In the genomic region with DNA sequence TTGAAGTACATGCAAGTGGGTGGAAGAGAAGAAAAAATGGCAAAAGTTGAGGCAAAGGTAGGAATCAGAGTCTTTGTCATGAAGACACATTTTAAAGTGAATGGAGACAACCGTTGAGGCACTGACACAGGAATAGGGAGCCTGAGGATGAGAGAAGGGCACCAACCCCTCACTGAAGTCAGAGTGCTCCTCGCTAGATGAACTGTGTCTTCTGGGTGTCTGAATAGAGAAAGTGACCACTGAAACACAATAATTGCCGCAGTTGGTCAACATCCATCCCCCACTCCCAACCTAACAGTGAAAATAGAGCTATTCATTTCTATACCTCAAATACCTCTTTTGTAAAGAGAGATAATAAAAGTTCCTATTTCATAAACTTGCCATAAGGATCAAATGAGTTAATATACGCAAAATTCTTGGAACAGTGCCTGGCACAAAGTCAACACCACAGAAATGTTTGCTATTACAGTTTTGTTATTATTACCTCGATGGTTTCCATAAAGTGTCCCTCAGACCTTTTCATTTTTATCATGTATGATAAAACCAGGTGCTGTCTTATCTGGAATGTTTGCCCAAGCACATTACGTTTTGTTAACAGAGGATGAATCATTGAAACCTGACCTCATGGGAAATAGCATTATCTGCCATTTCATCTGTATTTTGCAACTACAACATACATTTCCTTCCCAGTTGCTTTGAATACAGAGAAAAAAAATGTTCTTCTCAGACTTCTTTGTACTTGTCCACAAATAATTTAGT, we compare ENCODE assay signal across 1 cellular context.
TF ChIP-seq lines count a peak whose summit lies in the region.

No MANE protein-coding gene starts in this region.

TF ChIP-seq in GM23338, 12 proteins besides CTCF, POLR2A, EP300 and RAD21 (continued from another document):
- TF ChIP-seq, protein P1, sequence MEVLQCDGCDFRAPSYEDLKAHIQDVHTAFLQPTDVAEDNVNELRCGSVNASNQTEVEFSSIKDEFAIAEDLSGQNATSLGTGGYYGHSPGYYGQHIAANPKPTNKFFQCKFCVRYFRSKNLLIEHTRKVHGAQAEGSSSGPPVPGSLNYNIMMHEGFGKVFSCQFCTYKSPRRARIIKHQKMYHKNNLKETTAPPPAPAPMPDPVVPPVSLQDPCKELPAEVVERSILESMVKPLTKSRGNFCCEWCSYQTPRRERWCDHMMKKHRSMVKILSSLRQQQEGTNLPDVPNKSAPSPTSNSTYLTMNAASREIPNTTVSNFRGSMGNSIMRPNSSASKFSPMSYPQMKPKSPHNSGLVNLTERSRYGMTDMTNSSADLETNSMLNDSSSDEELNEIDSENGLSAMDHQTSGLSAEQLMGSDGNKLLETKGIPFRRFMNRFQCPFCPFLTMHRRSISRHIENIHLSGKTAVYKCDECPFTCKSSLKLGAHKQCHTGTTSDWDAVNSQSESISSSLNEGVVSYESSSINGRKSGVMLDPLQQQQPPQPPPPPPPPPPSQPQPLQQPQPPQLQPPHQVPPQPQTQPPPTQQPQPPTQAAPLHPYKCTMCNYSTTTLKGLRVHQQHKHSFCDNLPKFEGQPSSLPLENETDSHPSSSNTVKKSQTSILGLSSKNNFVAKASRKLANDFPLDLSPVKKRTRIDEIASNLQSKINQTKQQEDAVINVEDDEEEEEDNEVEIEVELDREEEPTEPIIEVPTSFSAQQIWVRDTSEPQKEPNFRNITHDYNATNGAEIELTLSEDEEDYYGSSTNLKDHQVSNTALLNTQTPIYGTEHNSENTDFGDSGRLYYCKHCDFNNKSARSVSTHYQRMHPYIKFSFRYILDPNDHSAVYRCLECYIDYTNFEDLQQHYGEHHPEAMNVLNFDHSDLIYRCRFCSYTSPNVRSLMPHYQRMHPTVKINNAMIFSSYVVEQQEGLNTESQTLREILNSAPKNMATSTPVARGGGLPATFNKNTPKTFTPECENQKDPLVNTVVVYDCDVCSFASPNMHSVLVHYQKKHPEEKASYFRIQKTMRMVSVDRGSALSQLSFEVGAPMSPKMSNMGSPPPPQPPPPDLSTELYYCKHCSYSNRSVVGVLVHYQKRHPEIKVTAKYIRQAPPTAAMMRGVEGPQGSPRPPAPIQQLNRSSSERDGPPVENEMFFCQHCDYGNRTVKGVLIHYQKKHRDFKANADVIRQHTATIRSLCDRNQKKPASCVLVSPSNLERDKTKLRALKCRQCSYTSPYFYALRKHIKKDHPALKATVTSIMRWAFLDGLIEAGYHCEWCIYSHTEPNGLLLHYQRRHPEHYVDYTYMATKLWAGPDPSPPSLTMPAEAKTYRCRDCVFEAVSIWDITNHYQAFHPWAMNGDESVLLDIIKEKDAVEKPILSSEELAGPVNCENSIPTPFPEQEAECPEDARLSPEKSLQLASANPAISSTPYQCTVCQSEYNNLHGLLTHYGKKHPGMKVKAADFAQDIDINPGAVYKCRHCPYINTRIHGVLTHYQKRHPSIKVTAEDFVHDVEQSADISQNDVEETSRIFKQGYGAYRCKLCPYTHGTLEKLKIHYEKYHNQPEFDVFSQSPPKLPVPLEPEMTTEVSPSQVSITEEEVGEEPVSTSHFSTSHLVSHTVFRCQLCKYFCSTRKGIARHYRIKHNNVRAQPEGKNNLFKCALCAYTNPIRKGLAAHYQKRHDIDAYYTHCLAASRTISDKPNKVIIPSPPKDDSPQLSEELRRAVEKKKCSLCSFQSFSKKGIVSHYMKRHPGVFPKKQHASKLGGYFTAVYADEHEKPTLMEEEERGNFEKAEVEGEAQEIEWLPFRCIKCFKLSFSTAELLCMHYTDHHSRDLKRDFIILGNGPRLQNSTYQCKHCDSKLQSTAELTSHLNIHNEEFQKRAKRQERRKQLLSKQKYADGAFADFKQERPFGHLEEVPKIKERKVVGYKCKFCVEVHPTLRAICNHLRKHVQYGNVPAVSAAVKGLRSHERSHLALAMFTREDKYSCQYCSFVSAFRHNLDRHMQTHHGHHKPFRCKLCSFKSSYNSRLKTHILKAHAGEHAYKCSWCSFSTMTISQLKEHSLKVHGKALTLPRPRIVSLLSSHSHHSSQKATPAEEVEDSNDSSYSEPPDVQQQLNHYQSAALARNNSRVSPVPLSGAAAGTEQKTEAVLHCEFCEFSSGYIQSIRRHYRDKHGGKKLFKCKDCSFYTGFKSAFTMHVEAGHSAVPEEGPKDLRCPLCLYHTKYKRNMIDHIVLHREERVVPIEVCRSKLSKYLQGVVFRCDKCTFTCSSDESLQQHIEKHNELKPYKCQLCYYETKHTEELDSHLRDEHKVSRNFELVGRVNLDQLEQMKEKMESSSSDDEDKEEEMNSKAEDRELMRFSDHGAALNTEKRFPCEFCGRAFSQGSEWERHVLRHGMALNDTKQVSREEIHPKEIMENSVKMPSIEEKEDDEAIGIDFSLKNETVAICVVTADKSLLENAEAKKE (CRISPR knock-in tag; IDR thresholded peaks at IDR 0.05): no peak
- TF ChIP-seq ZNF331 (CRISPR knock-in tag; IDR thresholded peaks at IDR 0.05; ENCODE audit: low read depth) (no peak), EZH2 (IDR thresholded peaks at IDR 0.05; ENCODE audit: low read depth, unreplicated experiment) (no peak), NANOG (IDR thresholded peaks at IDR 0.05; ENCODE audit: borderline replicate concordance) (no peak), EZH2phosphoT487 (IDR thresholded peaks at IDR 0.05; ENCODE audit: unreplicated experiment) (no peak), STAT1 (IDR thresholded peaks at IDR 0.05; ENCODE audit: unreplicated experiment) (no peak), POLR2AphosphoS5 (IDR thresholded peaks at IDR 0.05; ENCODE audit: low read depth) (no peak), JUNB (IDR thresholded peaks at IDR 0.05; ENCODE audit: unreplicated experiment) (no peak), CREB1 (CRISPR knock-in tag; IDR thresholded peaks at IDR 0.05; ENCODE audit: low read depth) (no peak)
- TF ChIP-seq, protein P2, sequence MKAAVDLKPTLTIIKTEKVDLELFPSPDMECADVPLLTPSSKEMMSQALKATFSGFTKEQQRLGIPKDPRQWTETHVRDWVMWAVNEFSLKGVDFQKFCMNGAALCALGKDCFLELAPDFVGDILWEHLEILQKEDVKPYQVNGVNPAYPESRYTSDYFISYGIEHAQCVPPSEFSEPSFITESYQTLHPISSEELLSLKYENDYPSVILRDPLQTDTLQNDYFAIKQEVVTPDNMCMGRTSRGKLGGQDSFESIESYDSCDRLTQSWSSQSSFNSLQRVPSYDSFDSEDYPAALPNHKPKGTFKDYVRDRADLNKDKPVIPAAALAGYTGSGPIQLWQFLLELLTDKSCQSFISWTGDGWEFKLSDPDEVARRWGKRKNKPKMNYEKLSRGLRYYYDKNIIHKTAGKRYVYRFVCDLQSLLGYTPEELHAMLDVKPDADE (IDR thresholded peaks at IDR 0.05): no peak
- TF ChIP-seq, protein P3, sequence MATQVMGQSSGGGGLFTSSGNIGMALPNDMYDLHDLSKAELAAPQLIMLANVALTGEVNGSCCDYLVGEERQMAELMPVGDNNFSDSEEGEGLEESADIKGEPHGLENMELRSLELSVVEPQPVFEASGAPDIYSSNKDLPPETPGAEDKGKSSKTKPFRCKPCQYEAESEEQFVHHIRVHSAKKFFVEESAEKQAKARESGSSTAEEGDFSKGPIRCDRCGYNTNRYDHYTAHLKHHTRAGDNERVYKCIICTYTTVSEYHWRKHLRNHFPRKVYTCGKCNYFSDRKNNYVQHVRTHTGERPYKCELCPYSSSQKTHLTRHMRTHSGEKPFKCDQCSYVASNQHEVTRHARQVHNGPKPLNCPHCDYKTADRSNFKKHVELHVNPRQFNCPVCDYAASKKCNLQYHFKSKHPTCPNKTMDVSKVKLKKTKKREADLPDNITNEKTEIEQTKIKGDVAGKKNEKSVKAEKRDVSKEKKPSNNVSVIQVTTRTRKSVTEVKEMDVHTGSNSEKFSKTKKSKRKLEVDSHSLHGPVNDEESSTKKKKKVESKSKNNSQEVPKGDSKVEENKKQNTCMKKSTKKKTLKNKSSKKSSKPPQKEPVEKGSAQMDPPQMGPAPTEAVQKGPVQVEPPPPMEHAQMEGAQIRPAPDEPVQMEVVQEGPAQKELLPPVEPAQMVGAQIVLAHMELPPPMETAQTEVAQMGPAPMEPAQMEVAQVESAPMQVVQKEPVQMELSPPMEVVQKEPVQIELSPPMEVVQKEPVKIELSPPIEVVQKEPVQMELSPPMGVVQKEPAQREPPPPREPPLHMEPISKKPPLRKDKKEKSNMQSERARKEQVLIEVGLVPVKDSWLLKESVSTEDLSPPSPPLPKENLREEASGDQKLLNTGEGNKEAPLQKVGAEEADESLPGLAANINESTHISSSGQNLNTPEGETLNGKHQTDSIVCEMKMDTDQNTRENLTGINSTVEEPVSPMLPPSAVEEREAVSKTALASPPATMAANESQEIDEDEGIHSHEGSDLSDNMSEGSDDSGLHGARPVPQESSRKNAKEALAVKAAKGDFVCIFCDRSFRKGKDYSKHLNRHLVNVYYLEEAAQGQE (IDR thresholded peaks at IDR 0.05; ENCODE audit: unreplicated experiment): no peak
